Comparison of ENCODE assay signal across 19 cellular contexts in genomic region chr3:114506622-114507300, GRCh38.
A peak's percentile ranks its signal among the peaks of the same experiment; 100 is the strongest.
DNase-seq lines count a peak whose midpoint lies in the region; ATAC-seq and TF ChIP-seq lines count a peak whose summit lies in the region.
"Had no signal": no experiment of that assay in that cellular context is flagged by ENCODE, and none has a peak within 500 bp of the region (broad histone marks: within the 10 kb centered on the region; RNA-seq: fewer than 3 reads in every experiment).

No MANE protein-coding gene starts in this region.

- no peak for TF ChIP-seq CTCF in foreskin fibroblast (IDR thresholded peaks at IDR 0.05; ENCODE audit: low read depth, low read length)

- no peak overlapping the region for H3K4me3 Mint-ChIP-seq in T-helper 17 cell

- DNase-seq in EL = peak; percentile 76
- DNase-seq in T-helper 17 cell = no peak
- DNase-seq in foreskin fibroblast = peak; percentile 65 to 75
- DNase-seq in sciatic nerve (ENCODE audit: low spot score) = no peak
- DNase-seq in UCSD-AML1 (lab: John Stamatoyannopoulos, UW; ENCODE audit: unreplicated experiment) = no peak
- no peak for DNase-seq in glomerular visceral epithelial cell (ENCODE audit: extremely low spot score)
- no peak for DNase-seq in NCI-H748 treated with DMSO at 0.1 percent for 48 hours (lab: John Stamatoyannopoulos, UW)
- DNase-seq: activated CD4-positive, CD25-positive, alpha-beta regulatory T cell; activated naive CD4-positive, alpha-beta T cell treated with anti-CD3 and anti-CD28 coated beads, Interleukin-2, amount 50 U/mL, for 16 hours; DMS79 treated with DMSO at 0.1 percent for 48 hours; NCI-H187; NCI-H510A; OCI-M1; stimulated activated naive CD8-positive, alpha-beta T cell treated with anti-CD3 and anti-CD28 coated beads, Interleukin-15, Interleukin-2, amounts not matched to agents 100 U/mL and 50 U/mL, for 24 hours had no signal

- peak overlapping the region; percentile 61 for H3K27ac Mint-ChIP-seq in T-helper 17 cell

- H3K4me1 Mint-ChIP-seq in T-helper 17 cell = peaks cover 4% of the 10 kb centered on the region

- no peak overlapping the region for H3K4me3 ChIP-seq in foreskin fibroblast (ENCODE audit: low read depth in 1 of 2, low read length in 2 of 2)
- H3K4me3 ChIP-seq: BLaER1 treated with 17β-estradiol and CSF1 and Interleukin-3, amounts not matched to agents 10 nM and 100 nM; GM12878; lung; smooth muscle cell had no signal

- intact Hi-C loops in sciatic nerve (cut with DNase I) = no loop called here

- ATAC-seq in T-helper 17 cell = no peak
- ATAC-seq in sciatic nerve = peak; percentile 70
- ATAC-seq in GM21381 (IDR thresholded peaks at IDR 0.05; ENCODE audit: unreplicated experiment) = no peak
- ATAC-seq: GM12878; stimulated activated naive CD8-positive, alpha-beta T cell treated with anti-CD3 and anti-CD28 coated beads, Interleukin-15, Interleukin-2, amounts not matched to agents 100 U/mL and 50 U/mL, for 24 hours had no signal

- H3K9me3 ChIP-seq in T-helper 17 cell (ENCODE audit: control insufficient read depth, low read length, poor library complexity, severe bottlenecking) = no peaks in the 10 kb centered on the region
- H3K9me3 ChIP-seq: BLaER1 treated with 17β-estradiol and CSF1 and Interleukin-3, amounts not matched to agents 10 nM and 100 nM had no signal

- no peaks in the 10 kb centered on the region for H3K36me3 Mint-ChIP-seq in T-helper 17 cell (ENCODE audit: low read depth)

- no peaks in the 10 kb centered on the region for H3K27me3 Mint-ChIP-seq in T-helper 17 cell

Comparison
In these comparisons a context has a peak if more than half of its experiments do, and no peak if none do; other contexts are left out.
1. DNase-seq: peak in EL (single experiment) and foreskin fibroblast (2 of 2); none in T-helper 17 cell (0 of 3), sciatic nerve (single experiment), UCSD-AML1 (single experiment), glomerular visceral epithelial cell (single experiment) and NCI-H748 treated with DMSO at 0.1 percent for 48 hours (single experiment).